ENCODE assay signal across 29 cellular contexts in genomic region chr6:133350928-133351327, GRCh38.
"Had no signal": no experiment of that assay in that cellular context is flagged by ENCODE, and none has a peak within 500 bp of the region (broad histone marks: within the 10 kb centered on the region; RNA-seq: fewer than 3 reads in every experiment).

No MANE protein-coding gene starts in this region.

- DNase-seq: activated B cell treated with CpG ODN at 0.5 μM for 24 hours; activated CD4-positive, alpha-beta memory T cell treated with anti-CD3 and anti-CD28 coated beads, Interleukin-2, amount 10 ng/mL, durations not matched to agents 7 days and 5 days; activated CD4-positive, alpha-beta T cell treated with anti-CD3 and anti-CD28 coated beads for 48 hours; activated CD4-positive, alpha-beta T cell treated with anti-CD3 and anti-CD28 coated beads, Interleukin-2, amount 10 ng/mL, durations not matched to agents 7 days and 5 days; activated CD4-positive, alpha-beta T cell treated with anti-CD3 and anti-CD28 coated beads, Interleukin-2, amount 50 U/mL, for 48 hours; activated CD4-positive, CD25-positive, alpha-beta regulatory T cell treated with anti-CD3 and anti-CD28 coated beads, Interleukin-2, amount 50 U/mL, for 72 hours; activated CD8-positive, alpha-beta memory T cell treated with anti-CD3 and anti-CD28 coated beads for 24 hours; activated CD8-positive, alpha-beta memory T cell treated with anti-CD3 and anti-CD28 coated beads, Interleukin-2, amount 10 ng/mL, durations not matched to agents 7 days and 5 days; activated CD8-positive, alpha-beta memory T cell treated with anti-CD3 and anti-CD28 coated beads, Interleukin-2, amount 50 U/mL, for 48 hours; activated CD8-positive, alpha-beta T cell treated with anti-CD3 and anti-CD28 coated beads, Interleukin-2, amount 10 ng/mL, durations not matched to agents 7 days and 5 days; activated effector memory CD4-positive, alpha-beta T cell treated with Interleukin-2 at 50 U/mL for 16 hours; activated gamma-delta T cell; activated naive CD4-positive, alpha-beta T cell treated with anti-CD3 and anti-CD28 coated beads, Interleukin-2, amount 10 ng/mL, durations not matched to agents 7 days and 5 days; activated naive CD4-positive, alpha-beta T cell treated with Interleukin-2 at 50 U/mL for 16 hours; activated naive CD8-positive, alpha-beta T cell treated with anti-CD3 and anti-CD28 coated beads, Interleukin-2, amount 10 ng/mL, durations not matched to agents 7 days and 5 days; activated naive CD8-positive, alpha-beta T cell treated with anti-CD3 and anti-CD28 coated beads, Interleukin-2, amount 50 U/mL, for 24 hours; activated T-cell treated with anti-CD3 and anti-CD28 coated beads, Interleukin-2, amount 50 U/mL, for 24 hours; activated T-cell treated with anti-CD3 and anti-CD28 coated beads, Interleukin-2, amount 50 U/mL, for 48 hours; amygdala; anterior cingulate cortex; caudate nucleus; cerebellar nuclear complex; T-helper 2 cell; T-helper 9 cell had no signal

- H3K27me3 ChIP-seq: ascending aorta, cardiac muscle cell had no signal

- H3K4me1 ChIP-seq: ascending aorta had no signal

- H3K27ac ChIP-seq: ascending aorta, cardiac muscle cell, VCaP had no signal

- ATAC-seq: activated CD8-positive, alpha-beta memory T cell treated with anti-CD3 and anti-CD28 coated beads, Interleukin-2, amount 10 ng/mL, durations not matched to agents 7 days and 5 days; activated CD8-positive, alpha-beta T cell treated with anti-CD3 and anti-CD28 coated beads, Interleukin-2, amount 10 ng/mL, durations not matched to agents 7 days and 5 days; activated naive CD8-positive, alpha-beta T cell treated with anti-CD3 and anti-CD28 coated beads, Interleukin-2, amount 50 U/mL, for 24 hours had no signal

- H3K4me3 ChIP-seq: ascending aorta, cardiac muscle cell had no signal

- H3K9me3 ChIP-seq: ascending aorta had no signal

- H3K36me3 ChIP-seq: ascending aorta, cardiac muscle cell had no signal

- FAIRE-seq: bronchial epithelial cell, TTC549 had no signal
